In genomic region chr6:105810105-105810921, GRCh38 we compare ENCODE assay signal across 8 cellular contexts.
DNase-seq lines count a peak whose midpoint lies in the region; ATAC-seq, FAIRE-seq and TF ChIP-seq lines count a peak whose summit lies in the region.

No MANE protein-coding gene starts in this region.

- H2AFZ ChIP-seq in IMR-90 (replicated peaks; ENCODE audit: low read length, poor library complexity): peak overlapping the region; percentile 74

- H3K4me3 Mint-ChIP-seq in WTC11: no peak overlapping the region

- H3K9me3 Mint-ChIP-seq in WTC11: no peaks in the 10 kb centered on the region

- peak overlapping the region; percentile 52; the same call in 1 of the 2 replicates for H4K5ac ChIP-seq in IMR-90 (ENCODE audit: low read depth, low read length)

- H4K8ac ChIP-seq in IMR-90 (ENCODE audit: low read depth in 2 of 2, low read length in 2 of 2): peak overlapping the region; percentile 30 to 88

- ATAC-seq in GM19463 (IDR thresholded peaks at IDR 0.05; ENCODE audit: unreplicated experiment): peak; percentile 89
- ATAC-seq in IMR-90 (ENCODE audit: low read depth): peak; percentile 92
- peak; percentile 60 for ATAC-seq in WTC11

- H3K36me3 Mint-ChIP-seq in WTC11: no peaks in the 10 kb centered on the region

- no TSS peak for BruUV-seq in IMR-90 (replicated peaks; lab: Mats Ljungman, UMichigan)

- H3K4me2 ChIP-seq in BLaER1 treated with 17β-estradiol and CSF1 and Interleukin-3, amounts not matched to agents 10 nM and 100 nM: peak overlapping the region; percentile 26 to 88 (median 78)
- peak overlapping the region; percentile 15 for H3K4me2 ChIP-seq in IMR-90 (ENCODE audit: low read depth, low read length)

- H3K79me1 ChIP-seq in IMR-90 (ENCODE audit: low read depth in 1 of 2, low read length in 2 of 2): 0 out of 4 replicates have a peak, but pooled peaks cover 0 to 4% of the 10 kb centered on the region in 2 experiments

- DNase-seq in IMR-90 (peak; percentile 91), WTC11 (ENCODE audit: low spot score) (no peak), fibroblast of mammary gland (ENCODE audit: low read depth) (peak; percentile 92), small intestine (peak; percentile 38), NCI-H774 (lab: John Stamatoyannopoulos, UW) (no peak), HuH-7.5 (ENCODE audit: low spot score) (no peak)

- POLR2A ChIA-PET in IMR-90 (lab: Charles Lee; ENCODE audit: unreplicated experiment): interaction anchor here (0.5 kb wide), 1 partner anchor 479 kb away, joined by 5 read pairs; no protein-coding TSS in a partner anchor
- POLR2A ChIA-PET in WTC11 (lab: Charles Lee): no interaction called here

- H3K14ac ChIP-seq in IMR-90 (replicated peaks; ENCODE audit: low read depth, low read length): peak overlapping the region; percentile 84

- no peaks in the 10 kb centered on the region for H4K20me1 ChIP-seq in BLaER1 treated with 17β-estradiol and CSF1 and Interleukin-3, amounts not matched to agents 10 nM and 100 nM
- H4K20me1 ChIP-seq in IMR-90 (ENCODE audit: insufficient read depth, low read length): no peaks in the 10 kb centered on the region

- no peaks in the 10 kb centered on the region for H3K27me3 Mint-ChIP-seq in WTC11 (ENCODE audit: low read depth)

- H2BK5ac ChIP-seq in IMR-90 (ENCODE audit: low read depth, low read length, poor library complexity, severe bottlenecking): peak overlapping the region; percentile 84

- peak overlapping the region; percentile 27 to 76 (median 67); a peak in 20 of 22 replicates for H3K27ac ChIP-seq in BLaER1 treated with 17β-estradiol and CSF1 and Interleukin-3, amounts not matched to agents 10 nM and 100 nM
- peak overlapping the region; percentile 55 for H3K27ac ChIP-seq in IMR-90 (ENCODE audit: insufficient read depth, low read length)
- H3K27ac ChIP-seq in small intestine (ENCODE audit: low read depth in 1 of 2, low read length in 1 of 2): peak overlapping the region in 1 of 2 donors; percentile 12

- CTCF ChIA-PET in IMR-90 (lab: Yijun Ruan, JAX) (no interaction called here), WTC11 (lab: Charles Lee) (interaction anchor here (0.5 kb wide), 1 partner anchor 282 kb away, joined by 3 read pairs; no protein-coding TSS in a partner anchor)

- peaks cover 16 to 80% (median 53%) of the 10 kb centered on the region in 10 experiments for H3K4me1 ChIP-seq in BLaER1 treated with 17β-estradiol and CSF1 and Interleukin-3, amounts not matched to agents 10 nM and 100 nM
- H3K4me1 ChIP-seq in IMR-90 (ENCODE audit: control insufficient read depth, insufficient read depth, low read length): peaks cover 25% of the 10 kb centered on the region; the same call in 1 of the 2 replicates
- peaks cover 3 to 9% of the 10 kb centered on the region in 2 donors for H3K4me1 ChIP-seq in small intestine (ENCODE audit: control insufficient read depth in 2 of 2, insufficient read depth in 1 of 2, low read depth in 1 of 2, low read length in 1 of 2)

- peak overlapping the region; percentile 98 for H2BK20ac ChIP-seq in IMR-90 (ENCODE audit: low read depth, low read length)

- dilution Hi-C loops in IMR-90 (cut with HindIII; ENCODE audit: low sequenced_read_pairs, unreplicated experiment): no loop called here

- peak overlapping the region; percentile 71 for H3K18ac ChIP-seq in IMR-90 (ENCODE audit: low read depth, low read length)

- peak overlapping the region in 2 of 10 experiments; percentile 12 to 28; a peak in 2 of 20 replicates for H3K4me3 ChIP-seq in BLaER1 treated with 17β-estradiol and CSF1 and Interleukin-3, amounts not matched to agents 10 nM and 100 nM
- H3K4me3 ChIP-seq in IMR-90 (ENCODE audit: insufficient read depth, low read depth, low read length) (no peak overlapping the region), fibroblast of mammary gland (ENCODE audit: control insufficient read depth, low read depth, low read length) (no peak overlapping the region), small intestine (ENCODE audit: low read depth in 1 of 2, low read length in 2 of 2) (no peak overlapping the region)

- no peaks in the 10 kb centered on the region for H3K36me3 ChIP-seq in BLaER1 treated with 17β-estradiol and CSF1 and Interleukin-3, amounts not matched to agents 10 nM and 100 nM
- H3K36me3 ChIP-seq in IMR-90 (ENCODE audit: control insufficient read depth, insufficient read depth, low read length): no peaks in the 10 kb centered on the region
- H3K36me3 ChIP-seq in small intestine (ENCODE audit: control insufficient read depth in 2 of 2, insufficient read depth in 2 of 2, low read length in 2 of 2): no peaks in the 10 kb centered on the region

- H2AK9ac ChIP-seq in IMR-90 (replicated peaks; ENCODE audit: low read depth, low read length, poor library complexity): no peak overlapping the region

- FAIRE-seq in small intestine (lab: Jason Lieb, UNC): no peak

- H3K9me3 ChIP-seq in BLaER1 treated with 17β-estradiol and CSF1 and Interleukin-3, amounts not matched to agents 10 nM and 100 nM (replicated peaks in 1 of 11): peaks cover 0 to 3% (median 0%) of the 10 kb centered on the region in 11 experiments; a peak in 4 of 22 replicates
- H3K9me3 ChIP-seq in IMR-90 (ENCODE audit: control insufficient read depth, insufficient read depth, low read length) (no peaks in the 10 kb centered on the region), small intestine (ENCODE audit: control insufficient read depth, low read depth) (no peaks in the 10 kb centered on the region)

- peak overlapping the region; percentile 69 for H3K23ac ChIP-seq in IMR-90 (ENCODE audit: low read depth, low read length)

- 0 out of 2 replicates have a peak, but pooled peaks have one; percentile 1 for TF ChIP-seq RAD21 in IMR-90 (IDR thresholded peaks at IDR 0.05; ENCODE audit: low read length)

- H3K27ac Mint-ChIP-seq in WTC11: no peak overlapping the region

- intact Hi-C loops in IMR-90 (cut with micrococcal nuclease): no loop called here

- H4K91ac ChIP-seq in IMR-90 (ENCODE audit: insufficient read depth, low read depth, low read length): peak overlapping the region; percentile 89

- no peak for TF ChIP-seq POLR2A in IMR-90 (IDR thresholded peaks at IDR 0.05; ENCODE audit: low read depth, low read length)

- H2AK5ac ChIP-seq in IMR-90 (ENCODE audit: low read depth, low read length): peak overlapping the region; percentile 66

- H3K4me1 Mint-ChIP-seq in WTC11: peaks cover 16% of the 10 kb centered on the region

- no peak for TF ChIP-seq CTCF in IMR-90 (conservative IDR thresholded peaks at IDR 0.05; ENCODE audit: low read depth, low read length)
- no peak for TF ChIP-seq CTCF in WTC11 (IDR thresholded peaks at IDR 0.05)
- TF ChIP-seq CTCF in fibroblast of mammary gland (conservative IDR thresholded peaks at IDR 0.05; ENCODE audit: control insufficient read depth, insufficient read depth, low read depth, low read length): no peak

- no peaks in the 10 kb centered on the region for H3K27me3 ChIP-seq in BLaER1 treated with 17β-estradiol and CSF1 and Interleukin-3, amounts not matched to agents 10 nM and 100 nM
- H3K27me3 ChIP-seq in IMR-90 (ENCODE audit: control insufficient read depth, insufficient read depth, low read length) (no peaks in the 10 kb centered on the region), small intestine (ENCODE audit: control insufficient read depth in 2 of 2, insufficient read depth in 2 of 2, low read length in 2 of 2) (no peaks in the 10 kb centered on the region)

- peak overlapping the region; percentile 97 for H2BK120ac ChIP-seq in IMR-90 (ENCODE audit: low read depth, low read length)

- peak overlapping the region; percentile 90 for H3K4ac ChIP-seq in IMR-90 (ENCODE audit: low read depth, low read length)

- peak overlapping the region in 8 of 11 experiments; percentile 7 to 59 (median 44); a peak in 11 of 22 replicates for H3K9ac ChIP-seq in BLaER1 treated with 17β-estradiol and CSF1 and Interleukin-3, amounts not matched to agents 10 nM and 100 nM
- H3K9ac ChIP-seq in IMR-90 (ENCODE audit: low read depth, low read length): no peak overlapping the region

- no CpG with 5 or more reads among the region's 4 CpGs for WGBS in IMR-90 (ENCODE audit: extremely low coverage in 2 of 2, insufficient read length in 1 of 2), 2 experiments
- 5 to 16% (median 13%) methylated on average over 4 of the region's 4 CpGs for WGBS in small intestine, 3 donors

- peak overlapping the region; percentile 77 for H2BK15ac ChIP-seq in IMR-90 (ENCODE audit: low read depth, low read length)

- peak overlapping the region; percentile 52; the same call in 1 of the 2 replicates for H3K56ac ChIP-seq in IMR-90 (ENCODE audit: extremely low read depth, insufficient read depth, low read length)

- H3K9me1 ChIP-seq in IMR-90 (ENCODE audit: insufficient read depth, low read length): peaks cover 12% of the 10 kb centered on the region

- in situ Hi-C loops in IMR-90 (cut with MboI; ENCODE audit: low sequenced_read_pairs): no loop called here

TF ChIP-seq in IMR-90, 13 proteins besides CTCF, POLR2A, EP300 and RAD21 (continues in another document):
- TF ChIP-seq RFX5 (IDR thresholded peaks at IDR 0.05; ENCODE audit: low read depth, low read length) (no peak), BHLHE40 (IDR thresholded peaks at IDR 0.05; ENCODE audit: low read depth, low read length) (no peak; the same call in 1 of the 2 replicates), SMC3 (IDR thresholded peaks at IDR 0.05; ENCODE audit: low read depth, low read length) (0 out of 2 replicates have a peak, but pooled peaks have one; percentile 5), RCOR1 (IDR thresholded peaks at IDR 0.05; ENCODE audit: insufficient replicate concordance, low read length) (no peak), MAFK (IDR thresholded peaks at IDR 0.05; ENCODE audit: low read depth, low read length) (peak; percentile 76), MAZ (IDR thresholded peaks at IDR 0.05; ENCODE audit: borderline replicate concordance, low read depth, low read length) (peak; percentile 81; the same call in 1 of the 2 replicates), NFE2L2 (IDR thresholded peaks at IDR 0.05; ENCODE audit: low read depth, low read length) (peak; percentile 81)

TF ChIP-seq in WTC11, 78 proteins besides CTCF, POLR2A, EP300 and RAD21:
- peak; percentile 75; the same call in 1 of the 2 replicates for TF ChIP-seq NFE2L1 (CRISPR knock-in tag; IDR thresholded peaks at IDR 0.05)
- no peak for TF ChIP-seq ZNF425 (CRISPR knock-in tag; conservative IDR thresholded peaks at IDR 0.05)
TF ChIP-seq in WTC11: peak in this region for 1.

Comparison
In these comparisons a context has a peak if more than half of its experiments do, and no peak if none do; other contexts are left out.
1. DNase-seq: peak in IMR-90 (single experiment), fibroblast of mammary gland (single experiment) and small intestine (single experiment); none in WTC11 (single experiment), NCI-H774 (single experiment) and HuH-7.5 (single experiment).
2. Peak in every context shown above with its lines, with median percentiles within 50 percentile points of each other: ATAC-seq.